26 cellular contexts compared by ENCODE assay signal in the genomic region with DNA sequence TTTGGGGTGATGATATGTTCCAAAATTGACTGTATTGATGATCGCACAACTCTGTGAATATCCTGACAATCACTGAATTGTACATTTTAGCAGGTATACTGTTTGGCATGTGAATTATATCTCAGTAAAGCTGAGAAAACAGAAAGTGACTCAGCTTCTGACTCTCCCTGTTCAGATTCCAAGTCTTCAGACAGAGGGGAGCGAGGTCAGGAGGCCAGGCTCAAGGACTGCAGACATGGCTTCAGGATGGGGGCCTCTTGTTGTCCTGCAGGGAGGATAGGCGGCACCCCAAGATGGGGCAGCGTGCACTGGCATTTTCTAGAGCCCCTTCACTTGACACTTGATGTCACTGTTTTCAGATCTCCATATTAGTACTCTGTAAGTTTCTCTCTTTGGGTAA.
"Had no signal": no experiment of that assay in that cellular context is flagged by ENCODE, and none has a peak within 500 bp of the region (broad histone marks: within the 10 kb centered on the region; RNA-seq: fewer than 3 reads in every experiment).

No MANE protein-coding gene starts in this region.

- ATAC-seq: activated CD8-positive, alpha-beta T cell treated with anti-CD3 and anti-CD28 coated beads, Interleukin-2, amount 10 ng/mL, durations not matched to agents 7 days and 5 days; activated naive CD8-positive, alpha-beta T cell treated with anti-CD3 and anti-CD28 coated beads, Interleukin-2, amount 50 U/mL, for 24 hours; activated T-cell treated with anti-CD3 and anti-CD28 coated beads, Interleukin-2, amount 50 U/mL, for 4 hours; left lobe of liver; lower lobe of right lung; right lobe of liver; stimulated activated memory B cell treated with anti-CD40 and anti-IgM and Interleukin-4, amounts not matched to agents 10 μg/mL and 1 μg/mL and 100 μg/mL, for 72 hours had no signal

- H3K4me1 Mint-ChIP-seq: activated naive CD8-positive, alpha-beta T cell treated with anti-CD3 and anti-CD28 coated beads, Interleukin-2, amount 50 U/mL, for 24 hours; naive B cell; stimulated activated memory B cell treated with anti-CD40 and anti-IgM and Interleukin-4, amounts not matched to agents 10 μg/mL and 1 μg/mL and 100 μg/mL, for 72 hours had no signal

- H3K27ac ChIP-seq: cardiac muscle cell, lower lobe of right lung, right lobe of liver, stomach, suprapubic skin, tibial nerve had no signal

- FAIRE-seq: endometrium, small intestine had no signal

- H3K4me3 ChIP-seq: cardiac muscle cell, lower lobe of right lung, right lobe of liver, stomach, suprapubic skin, tibial nerve had no signal

- H3K27me3 ChIP-seq: cardiac muscle cell, right lobe of liver, stomach, suprapubic skin, tibial nerve had no signal

- H3K27ac Mint-ChIP-seq: activated CD8-positive, alpha-beta T cell treated with anti-CD3 and anti-CD28 coated beads, Interleukin-2, amount 10 ng/mL, durations not matched to agents 7 days and 5 days; activated naive CD4-positive, alpha-beta T cell treated with anti-CD3 and anti-CD28 coated beads for 36 hours; activated naive CD8-positive, alpha-beta T cell treated with anti-CD3 and anti-CD28 coated beads, Interleukin-2, amount 50 U/mL, for 24 hours; dendritic cell treated with granulocyte-macrophage colony-stimulating factor and Interleukin-4, amounts not matched to agents 40 ng/mL and 50 ng/mL, for 4 days; stimulated activated memory B cell treated with anti-CD40 and anti-IgM and Interleukin-4, amounts not matched to agents 10 μg/mL and 1 μg/mL and 100 μg/mL, for 72 hours had no signal

- H3K4me1 ChIP-seq: lower lobe of right lung, right lobe of liver, stomach, suprapubic skin had no signal

- H3K27me3 Mint-ChIP-seq: activated naive CD8-positive, alpha-beta T cell treated with anti-CD3 and anti-CD28 coated beads, Interleukin-2, amount 50 U/mL, for 24 hours; dendritic cell treated with granulocyte-macrophage colony-stimulating factor and Interleukin-4, amounts not matched to agents 40 ng/mL and 50 ng/mL, for 4 days; naive B cell; stimulated activated memory B cell treated with anti-CD40 and anti-IgM and Interleukin-4, amounts not matched to agents 10 μg/mL and 1 μg/mL and 100 μg/mL, for 72 hours had no signal

- H3K4me3 Mint-ChIP-seq: activated CD8-positive, alpha-beta T cell treated with anti-CD3 and anti-CD28 coated beads, Interleukin-2, amount 10 ng/mL, durations not matched to agents 7 days and 5 days; activated naive CD4-positive, alpha-beta T cell treated with anti-CD3 and anti-CD28 coated beads for 36 hours; activated naive CD8-positive, alpha-beta T cell treated with anti-CD3 and anti-CD28 coated beads, Interleukin-2, amount 50 U/mL, for 24 hours; activated T-cell treated with anti-CD3 and anti-CD28 coated beads, Interleukin-2, amount 50 U/mL, for 4 hours; dendritic cell treated with granulocyte-macrophage colony-stimulating factor and Interleukin-4, amounts not matched to agents 40 ng/mL and 50 ng/mL, for 4 days; naive B cell; stimulated activated memory B cell treated with anti-CD40 and anti-IgM and Interleukin-4, amounts not matched to agents 10 μg/mL and 1 μg/mL and 100 μg/mL, for 72 hours had no signal

- DNase-seq: activated CD4-positive, alpha-beta T cell treated with anti-CD3 and anti-CD28 coated beads for 1 hour; activated CD4-positive, alpha-beta T cell treated with anti-CD3 and anti-CD28 coated beads, Interleukin-2, amount 50 U/mL, for 1 hour; activated CD8-positive, alpha-beta T cell treated with anti-CD3 and anti-CD28 coated beads, Interleukin-2, amount 10 ng/mL, durations not matched to agents 7 days and 5 days; activated naive CD4-positive, alpha-beta T cell treated with anti-CD3 and anti-CD28 coated beads for 36 hours; activated naive CD8-positive, alpha-beta T cell treated with anti-CD3 and anti-CD28 coated beads, Interleukin-2, amount 50 U/mL, for 24 hours; activated T-cell treated with anti-CD3 and anti-CD28 coated beads, Interleukin-2, amount 50 U/mL, for 4 hours; aorta; effector CD4-positive, alpha-beta T cell; foreskin melanocyte; lower lobe of right lung; mesendoderm; naive B cell; nucleus accumbens; posterior cingulate gyrus; right lobe of liver; small intestine; stimulated activated CD4-positive, alpha-beta T cell treated with anti-CD3 and anti-CD28 coated beads, Interleukin-2, amount 100 ng/mL, for 24 hours; stomach; T-helper 9 cell had no signal

- H3K9me3 ChIP-seq: lower lobe of right lung, right lobe of liver, stomach, suprapubic skin, tibial nerve had no signal

- H3K9me3 Mint-ChIP-seq: activated naive CD4-positive, alpha-beta T cell treated with anti-CD3 and anti-CD28 coated beads for 36 hours; activated naive CD8-positive, alpha-beta T cell treated with anti-CD3 and anti-CD28 coated beads, Interleukin-2, amount 50 U/mL, for 24 hours; activated T-cell treated with anti-CD3 and anti-CD28 coated beads, Interleukin-2, amount 50 U/mL, for 4 hours; dendritic cell treated with granulocyte-macrophage colony-stimulating factor and Interleukin-4, amounts not matched to agents 40 ng/mL and 50 ng/mL, for 4 days; stimulated activated memory B cell treated with anti-CD40 and anti-IgM and Interleukin-4, amounts not matched to agents 10 μg/mL and 1 μg/mL and 100 μg/mL, for 72 hours had no signal
